ENCODE assay signal across 10 cellular contexts in genomic region chr5:169944922-169945675, GRCh38. TPM values are rescaled to one million over a fixed set of nuclear protein-coding genes. Genes with fewer than 3 reads are reported as not detected.
DNase-seq lines count a peak whose midpoint lies in the region; ATAC-seq, FAIRE-seq and TF ChIP-seq lines count a peak whose summit lies in the region.
"Had no signal": no experiment of that assay in that cellular context is flagged by ENCODE, and none has a peak within 500 bp of the region (broad histone marks: within the 10 kb centered on the region; RNA-seq: fewer than 3 reads in every experiment).

No MANE protein-coding gene starts in this region.

- CTCF ChIA-PET in endothelial cell of umbilical vein (lab: Charles Lee) = interaction anchor here (0.9 to 8.5 kb wide), 6 partner anchors 9 to 244 kb away, joined by 3 to 64 read pairs (median 4); partner anchors contain the start of gene INSYN2B

- H3K9ac ChIP-seq in endothelial cell of umbilical vein (replicated peaks; ENCODE audit: extremely low read depth, insufficient read depth, low read length) = no peak overlapping the region

- H3K4me1 ChIP-seq in left ventricle myocardium inferior (no peaks in the 10 kb centered on the region), heart left ventricle (peaks cover 0 to 5% (median 0%) of the 10 kb centered on the region in 12 donors), endothelial cell of umbilical vein (ENCODE audit: control insufficient read depth, extremely low read depth, insufficient read depth, low read length) (peaks cover 12% of the 10 kb centered on the region), right atrium auricular region (peaks cover 0 to 4% of the 10 kb centered on the region in 2 donors)

- H3K27ac ChIP-seq in left ventricle myocardium inferior (replicated peaks) (peak overlapping the region; percentile 42), heart left ventricle (peak overlapping the region in 1 of 12 donors; percentile 8), endothelial cell of umbilical vein (ENCODE audit: insufficient read depth, low read depth, low read length) (no peak overlapping the region), temporal lobe (ENCODE audit: low read depth, low read length) (peak overlapping the region; percentile 59), right atrium auricular region (no peak overlapping the region)

- no peaks in the 10 kb centered on the region for H3K9me1 ChIP-seq in endothelial cell of umbilical vein (replicated peaks; ENCODE audit: control insufficient read depth, extremely low read depth, insufficient read depth, low read length)

- no peak overlapping the region for H2AFZ ChIP-seq in endothelial cell of umbilical vein (ENCODE audit: low read depth, low read length)

- TF ChIP-seq POLR2A in heart left ventricle (IDR thresholded peaks at IDR 0.05) (no peak), endothelial cell of umbilical vein (IDR thresholded peaks at IDR 0.05; ENCODE audit: low read depth, low read length) (no peak)

- H4K20me1 ChIP-seq in endothelial cell of umbilical vein (replicated peaks; ENCODE audit: control insufficient read depth, extremely low read depth, insufficient read depth, low read length) = no peaks in the 10 kb centered on the region

- no TSS peak for BruUV-seq in endothelial cell of umbilical vein (replicated peaks; lab: Mats Ljungman, UMichigan)

- H3K9me3 ChIP-seq in left ventricle myocardium inferior (replicated peaks) (no peaks in the 10 kb centered on the region), heart left ventricle (no peaks in the 10 kb centered on the region), endothelial cell of umbilical vein (replicated peaks; ENCODE audit: control insufficient read depth, insufficient read depth, low read length) (no peaks in the 10 kb centered on the region), right atrium auricular region (no peaks in the 10 kb centered on the region)

- no peak for TF ChIP-seq CTCF in left ventricle myocardium inferior (IDR thresholded peaks at IDR 0.05; ENCODE audit: borderline replicate concordance)
- TF ChIP-seq CTCF in heart left ventricle (IDR thresholded peaks at IDR 0.05) = no peak
- TF ChIP-seq CTCF in endothelial cell of umbilical vein (IDR thresholded peaks at IDR 0.05; ENCODE audit: extremely low read depth in 1 of 2, insufficient read depth in 1 of 2, low read depth in 1 of 2, low read length in 2 of 2) = no peak
- TF ChIP-seq CTCF in right atrium auricular region (IDR thresholded peaks at IDR 0.05) = no peak

- POLR2A ChIA-PET in endothelial cell of umbilical vein (lab: Charles Lee) = no interaction called here

- no peaks in the 10 kb centered on the region for H3K27me3 Mint-ChIP-seq in effector memory CD8-positive, alpha-beta T cell

- peaks cover 4% of the 10 kb centered on the region for H3K36me3 Mint-ChIP-seq in effector memory CD8-positive, alpha-beta T cell (ENCODE audit: insufficient read depth)

- ATAC-seq in heart left ventricle = no peak
- no peak for ATAC-seq in effector memory CD8-positive, alpha-beta T cell (replicated peaks)

- H3K27ac Mint-ChIP-seq in effector memory CD8-positive, alpha-beta T cell = peak overlapping the region in 1 of 2 donors; percentile 56

- H3K4me1 Mint-ChIP-seq in effector memory CD8-positive, alpha-beta T cell (ENCODE audit: low read depth in 2 of 2) = peaks cover 16 to 32% of the 10 kb centered on the region in 2 donors

- no peak for FAIRE-seq in endothelial cell of umbilical vein (lab: Jason Lieb, UNC)

- dilution Hi-C loops in endothelial cell of umbilical vein (cut with MboI; ENCODE audit: extremely low pct_ligation_motif_present, low sequenced_read_pairs) = no loop called here

- no peak overlapping the region for H3K4me2 ChIP-seq in endothelial cell of umbilical vein (ENCODE audit: insufficient read depth, low read length)

- 64 to 67% (median 66%) methylated on average over 8 of the region's 8 CpGs for WGBS in heart left ventricle, 4 donors

- H3K4me3 ChIP-seq in left ventricle myocardium inferior (no peak overlapping the region), heart left ventricle (no peak overlapping the region), endothelial cell of umbilical vein (replicated peaks in 1 of 3; ENCODE audit: insufficient read depth in 1 of 3, low read depth in 1 of 3, low read length in 3 of 3) (no peak overlapping the region), right atrium auricular region (no peak overlapping the region)

- peaks cover 39% of the 10 kb centered on the region for H3K79me2 ChIP-seq in endothelial cell of umbilical vein (ENCODE audit: control insufficient read depth, insufficient read depth, low read length)

- intact Hi-C loops in left ventricle myocardium inferior (cut with micrococcal nuclease) (no loop called here), heart left ventricle (cut with DNase I) (no loop called here), endothelial cell of umbilical vein (cut with micrococcal nuclease) (no loop called here)

- H3K36me3 ChIP-seq in left ventricle myocardium inferior = no peaks in the 10 kb centered on the region
- H3K36me3 ChIP-seq in heart left ventricle = no peaks in the 10 kb centered on the region
- no peaks in the 10 kb centered on the region for H3K36me3 ChIP-seq in endothelial cell of umbilical vein (ENCODE audit: control insufficient read depth in 2 of 2, extremely low read depth in 1 of 2, insufficient read depth in 2 of 2, low read length in 2 of 2)
- H3K36me3 ChIP-seq in right atrium auricular region = no peaks in the 10 kb centered on the region

- DNase-seq in left ventricle myocardium inferior = no peak
- no peak for DNase-seq in heart left ventricle
- DNase-seq in MV-4-11 (lab: John Stamatoyannopoulos, UW) = peak; percentile 20
- peak; percentile 5 for DNase-seq in endothelial cell of umbilical vein (ENCODE audit: low read depth, low spot score)
- DNase-seq in effector memory CD8-positive, alpha-beta T cell = no peak
- DNase-seq in right atrium auricular region (ENCODE audit: low spot score) = no peak
- DNase-seq in activated CD4-positive, alpha-beta T cell treated with anti-CD3 and anti-CD28 coated beads, Interleukin-2, amount 50 U/mL, for 4 hours = no peak
- DNase-seq: NCI-H510A treated with DMSO at 0.1 percent for 48 hours had no signal

- peaks cover 24% of the 10 kb centered on the region for H3K27me3 ChIP-seq in left ventricle myocardium inferior (ENCODE audit: low read depth)
- no peaks in the 10 kb centered on the region for H3K27me3 ChIP-seq in heart left ventricle
- no peaks in the 10 kb centered on the region for H3K27me3 ChIP-seq in endothelial cell of umbilical vein (ENCODE audit: control insufficient read depth in 2 of 2, insufficient read depth in 2 of 2, low read length in 2 of 2)
- H3K27me3 ChIP-seq in right atrium auricular region = no peaks in the 10 kb centered on the region

- no peak overlapping the region for H3K4me3 Mint-ChIP-seq in effector memory CD8-positive, alpha-beta T cell

- H3K9me3 Mint-ChIP-seq in effector memory CD8-positive, alpha-beta T cell = no peaks in the 10 kb centered on the region

TF ChIP-seq in endothelial cell of umbilical vein, 7 proteins besides CTCF, POLR2A, EP300 and RAD21:
- TF ChIP-seq EZH2 (IDR thresholded peaks at IDR 0.05; ENCODE audit: borderline replicate concordance, low read depth, low read length, severe bottlenecking) (no peak), MYC (IDR thresholded peaks at IDR 0.05; ENCODE audit: low read depth, low read length) (no peak), FOS (IDR thresholded peaks at IDR 0.05; ENCODE audit: borderline replicate concordance, insufficient read depth, low read length) (no peak), POLR2AphosphoS5 (IDR thresholded peaks at IDR 0.05; ENCODE audit: insufficient read depth, low read depth, low read length) (no peak), GATA2 (IDR thresholded peaks at IDR 0.05; ENCODE audit: insufficient read depth, insufficient read length, low read depth, low read length) (no peak), MAX (IDR thresholded peaks at IDR 0.05; ENCODE audit: insufficient read depth, insufficient read length) (no peak), JUN (IDR thresholded peaks at IDR 0.05; ENCODE audit: borderline replicate concordance, insufficient read depth, insufficient read length, low read depth) (no peak)

RNA-seq across cellular contexts. Expression of gene INSYN2B, which starts 35.2 kb away (rescaled TPM):
- total RNA-seq in left ventricle myocardium inferior (0.08 TPM), heart left ventricle (under 1 TPM in 4 of 9 donors, not detected in 5; 0.12 to 0.59 (median 0.19) TPM), endothelial cell of umbilical vein (8.2 and 9.9 TPM in 2 replicates), temporal lobe (0.74 TPM), right atrium auricular region (under 1 TPM in 1 of 2 donors, not detected in 1; 0.75 TPM)
- polyA plus RNA-seq in heart left ventricle (under 1 TPM in 1 of 2 donors, not detected in 1; 0.15 TPM), endothelial cell of umbilical vein (12.6 and 17.1 TPM in 2 replicates)
- polyA plus RNA-seq in endothelial cell of umbilical vein (2011; cell fraction: cytosol; rRNA removed) = 11.0 and 18.9 TPM in 2 replicates
- polyA plus RNA-seq in endothelial cell of umbilical vein (2011; cell fraction: nucleus; rRNA removed) = 14.4 and 19.4 TPM in 2 replicates
- 12.8 and 20.5 TPM in 2 replicates for polyA plus RNA-seq in endothelial cell of umbilical vein (2012)
- polyA minus RNA-seq in endothelial cell of umbilical vein = 8.4 and 9.0 TPM in 2 replicates
- not detected for polyA minus RNA-seq in endothelial cell of umbilical vein (2011; cell fraction: cytosol; rRNA and poly(A)+ RNA removed)
- polyA minus RNA-seq in endothelial cell of umbilical vein (2011; cell fraction: nucleus; rRNA and poly(A)+ RNA removed) = 9.1 and 14.4 TPM in 2 replicates
- total RNA-seq: T-helper 1 cell treated with Interleukin-12 subunit alpha and Interleukin-12 subunit beta and Interleukin-4 antibody, amounts not matched to agents 30 ng/mL and 1 ng/mL, for 36 hours had no signal

Comparison
In these comparisons a context has a peak if more than half of its experiments do, and no peak if none do; other contexts are left out.
1. H3K27ac ChIP-seq: peak in left ventricle myocardium inferior (single experiment) and temporal lobe (single experiment); none in endothelial cell of umbilical vein (single experiment) and right atrium auricular region (0 of 2).
2. DNase-seq: peak in MV-4-11 (single experiment) and endothelial cell of umbilical vein (single experiment); none in left ventricle myocardium inferior (single experiment), heart left ventricle (0 of 5), effector memory CD8-positive, alpha-beta T cell (0 of 3), right atrium auricular region (single experiment) and activated CD4-positive, alpha-beta T cell treated with anti-CD3 and anti-CD28 coated beads, Interleukin-2, amount 50 U/mL, for 4 hours (0 of 2).